ENCODE assay signal across 8 cellular contexts in the genomic region with DNA sequence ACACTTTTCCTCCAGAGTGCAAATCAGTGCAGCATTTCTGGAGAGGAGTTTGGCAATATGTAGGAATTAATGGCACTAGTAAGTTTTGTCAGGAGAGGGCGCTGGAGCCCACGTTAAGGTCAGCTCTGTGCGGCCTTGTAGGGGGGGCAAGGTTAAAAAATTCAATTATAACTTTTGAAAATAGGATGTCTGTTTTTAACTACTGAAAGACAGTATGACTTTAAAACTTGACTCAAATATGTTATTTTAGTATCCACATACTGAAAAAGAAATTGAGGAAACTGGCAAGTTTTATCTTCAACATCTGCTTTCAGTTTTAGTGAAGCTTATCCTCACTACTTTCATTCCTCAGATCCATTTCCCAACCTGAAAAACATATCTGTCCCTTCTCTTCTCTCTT. TPM values are rescaled to one million over a fixed set of nuclear protein-coding genes. Genes with fewer than 3 reads are reported as not detected.
DNase-seq lines count a peak whose midpoint lies in the region; ATAC-seq, FAIRE-seq and TF ChIP-seq lines count a peak whose summit lies in the region.

No MANE protein-coding gene starts in this region.

- POLR2A ChIA-PET in CD4-positive, alpha-beta T cell (lab: Charles Lee) = interaction anchor here (1.4 kb wide), 1 partner anchor 347 kb away, joined by 3 read pairs; no protein-coding TSS in a partner anchor

- intact Hi-C loops in CD4-positive, alpha-beta T cell (cut with DNase I, micrococcal nuclease) = loop anchor here (5.0 to 10.0 kb wide), 4 partner anchors 114 to 859 kb away; no protein-coding TSS in a partner anchor
- intact Hi-C loops in colonic mucosa (cut with DNase I) = no loop called here

- no peak overlapping the region for H3K27ac Mint-ChIP-seq in CD4-positive, alpha-beta T cell

- peak; percentile 74 for ATAC-seq in CD4-positive, alpha-beta T cell (ENCODE audit: poor library complexity)
- ATAC-seq in GM18867 (IDR thresholded peaks at IDR 0.05; ENCODE audit: unreplicated experiment) (peak; percentile 76), HG03045 (IDR thresholded peaks at IDR 0.05; ENCODE audit: unreplicated experiment) (peak; percentile 83), GM19328 (IDR thresholded peaks at IDR 0.05; ENCODE audit: unreplicated experiment) (no peak)

- H3K9me3 Mint-ChIP-seq in CD4-positive, alpha-beta T cell = no peaks in the 10 kb centered on the region

- peaks cover 34% of the 10 kb centered on the region for H3K36me3 Mint-ChIP-seq in CD4-positive, alpha-beta T cell (ENCODE audit: low read depth)

- CTCF ChIA-PET in CD4-positive, alpha-beta T cell (lab: Charles Lee) = interaction anchor here (0.9 to 1.4 kb wide), 2 partner anchors 10 to 112 kb away, joined by 3 to 9 read pairs; no protein-coding TSS in a partner anchor

- no peak overlapping the region for H3K4me3 Mint-ChIP-seq in CD4-positive, alpha-beta T cell

- TF ChIP-seq CTCF in CD4-positive, alpha-beta T cell (IDR thresholded peaks at IDR 0.05) = peak; percentile 81
- TF ChIP-seq CTCF in colonic mucosa (IDR thresholded peaks at IDR 0.05) = peak; percentile 12

- H3K9ac ChIP-seq in colonic mucosa (ENCODE audit: low read depth in 2 of 2, low read length in 2 of 2) = no peak overlapping the region

- H3K27me3 ChIP-seq in CD4-positive, alpha-beta T cell (ENCODE audit: control insufficient read depth, insufficient read depth, low read length) = no peaks in the 10 kb centered on the region
- no peaks in the 10 kb centered on the region for H3K27me3 ChIP-seq in colonic mucosa

- H3K4me3 ChIP-seq in colonic mucosa = no peak overlapping the region

- no peaks in the 10 kb centered on the region for H3K27me3 Mint-ChIP-seq in CD4-positive, alpha-beta T cell

- H3K9me3 ChIP-seq in CD4-positive, alpha-beta T cell (ENCODE audit: control insufficient read depth, low read length) = no peaks in the 10 kb centered on the region
- H3K9me3 ChIP-seq in colonic mucosa = no peaks in the 10 kb centered on the region

- no peak overlapping the region for H3K27ac ChIP-seq in CD4-positive, alpha-beta T cell (ENCODE audit: low read depth, low read length)
- H3K27ac ChIP-seq in colonic mucosa = no peak overlapping the region

- no peaks in the 10 kb centered on the region for H3K4me1 ChIP-seq in colonic mucosa

- FAIRE-seq in RCC 7860 (lab: Jason Lieb, UNC) = no peak

- H3K4me1 Mint-ChIP-seq in CD4-positive, alpha-beta T cell (ENCODE audit: low read depth) = peaks cover 6% of the 10 kb centered on the region

- peak in 9 of 10 experiments; percentile 4 to 52 (median 13) for DNase-seq in CD4-positive, alpha-beta T cell
- DNase-seq in RCC 7860 (ENCODE audit: low spot score) = peak; percentile 10
- no peak for DNase-seq in colonic mucosa
- peak; percentile 72 to 79 for DNase-seq in lung microvascular endothelial cell (ENCODE audit: low read depth in 2 of 2)
- no peak for DNase-seq in ecto neural progenitor cell (ENCODE audit: low spot score)

- H3K36me3 ChIP-seq in colonic mucosa = no peaks in the 10 kb centered on the region

RNA-seq across cellular contexts. Expression of a gene that starts 30.9 kb away (rescaled TPM):
- total RNA-seq in CD4-positive, alpha-beta T cell = under 1 TPM; 0.17 to 0.27 TPM
- total RNA-seq in colonic mucosa = 1 to 10 TPM in 1 of 2 donors, under 1 TPM in 1; 0.77 to 1.1 TPM
- total RNA-seq in lung microvascular endothelial cell = under 0.01 TPM in 2 replicates

RNA-seq across cellular contexts. Expression of a gene that starts 37.4 kb away (rescaled TPM):
- total RNA-seq in CD4-positive, alpha-beta T cell = 10 to 100 TPM; 34.9 to 36.5 TPM
- 100 to 1,000 TPM; 138 to 219 TPM for total RNA-seq in colonic mucosa
- 31.2 and 35.5 TPM in 2 replicates for total RNA-seq in lung microvascular endothelial cell

Comparison
In these comparisons a context has a peak if more than half of its experiments do, and no peak if none do; other contexts are left out.
1. DNase-seq: peak in CD4-positive, alpha-beta T cell (9 of 10), RCC 7860 (single experiment) and lung microvascular endothelial cell (2 of 2); none in colonic mucosa (single experiment) and ecto neural progenitor cell (single experiment).